Comparison of ENCODE assay signal across 10 cellular contexts in the genomic region with DNA sequence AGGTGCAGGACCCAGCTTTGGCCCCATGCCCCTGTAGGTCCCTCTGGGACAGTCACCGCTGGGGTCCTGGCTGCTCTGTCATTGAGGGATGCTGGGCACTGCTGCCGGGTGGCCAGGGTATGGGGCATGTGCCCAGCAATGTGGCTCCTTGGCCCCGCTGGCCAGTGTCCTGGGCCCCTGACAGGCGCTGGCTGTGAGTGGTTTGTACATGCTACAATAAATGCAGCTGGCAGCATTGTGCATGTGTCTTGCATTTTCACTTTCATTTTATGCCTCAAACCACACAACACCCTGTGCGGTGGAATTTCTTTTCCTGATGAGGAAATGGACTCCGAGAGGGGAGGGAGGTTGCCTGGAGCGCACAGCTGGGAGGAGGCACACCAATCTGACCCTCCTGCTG. TPM values are rescaled to one million over a fixed set of nuclear protein-coding genes. Genes with fewer than 3 reads are reported as not detected.
A peak's percentile ranks its signal among the peaks of the same experiment; 100 is the strongest.
DNase-seq lines count a peak whose midpoint lies in the region; ATAC-seq, FAIRE-seq and TF ChIP-seq lines count a peak whose summit lies in the region.
"Had no signal": no experiment of that assay in that cellular context is flagged by ENCODE, and none has a peak within 500 bp of the region (broad histone marks: within the 10 kb centered on the region; RNA-seq: fewer than 3 reads in every experiment).

No MANE protein-coding gene starts in this region.

- POLR2A ChIA-PET in naive thymus-derived CD4-positive, alpha-beta T cell (lab: Charles Lee) = interaction anchor here (5.3 kb wide), 1 partner anchor 10 kb away, joined by 36 read pairs; a partner anchor contains a TSS
- POLR2A ChIA-PET in A673 (lab: Charles Lee; ENCODE audit: low non-redundant PET) = no interaction called here

- H3K27ac ChIP-seq in DND-41 (ENCODE audit: low read length) (no peak overlapping the region; the same call in 1 of the 2 replicates), KMS-11 (no peak overlapping the region), astrocyte (ENCODE audit: low read depth, low read length) (no peak overlapping the region), A673 (ENCODE audit: low read depth, low read length, poor library complexity, severe bottlenecking) (no peak overlapping the region)
- H3K27ac ChIP-seq in naive thymus-derived CD4-positive, alpha-beta T cell (ENCODE audit: low read depth, low read length) = peak overlapping the region; percentile 53

- H3K4me1 Mint-ChIP-seq in astrocyte (ENCODE audit: low read depth, unreplicated experiment) = peaks cover 17% of the 10 kb centered on the region
- H3K4me1 Mint-ChIP-seq in naive thymus-derived CD4-positive, alpha-beta T cell = peaks cover 26 to 38% (median 34%) of the 10 kb centered on the region in 7 donors

- peaks cover 29% of the 10 kb centered on the region for H3K36me3 ChIP-seq in DND-41 (ENCODE audit: insufficient read depth, low read length)
- no peaks in the 10 kb centered on the region for H3K36me3 ChIP-seq in KMS-11 (ENCODE audit: insufficient read depth)
- no peaks in the 10 kb centered on the region for H3K36me3 ChIP-seq in astrocyte (ENCODE audit: insufficient read depth, low read length)
- H3K36me3 ChIP-seq in naive thymus-derived CD4-positive, alpha-beta T cell (ENCODE audit: control insufficient read depth in 2 of 3, insufficient read depth in 3 of 3, low read length in 3 of 3) = peaks cover 0 to 22% (median 0%) of the 10 kb centered on the region in 3 experiments
- no peaks in the 10 kb centered on the region for H3K36me3 ChIP-seq in A673 (ENCODE audit: insufficient read depth, low read length, poor library complexity, severe bottlenecking)

- peak overlapping the region; percentile 64 for H3K4me2 ChIP-seq in DND-41 (ENCODE audit: insufficient read depth, low read length)
- H3K4me2 ChIP-seq in KMS-11 = peak overlapping the region; percentile 69
- no peak overlapping the region for H3K4me2 ChIP-seq in astrocyte (ENCODE audit: low read length)

- H2AFZ ChIP-seq in DND-41 (ENCODE audit: low read depth, low read length) = no peak overlapping the region
- no peak overlapping the region for H2AFZ ChIP-seq in KMS-11 (ENCODE audit: low read depth)
- no peak overlapping the region for H2AFZ ChIP-seq in astrocyte (ENCODE audit: low read depth, low read length)

- BruUV-seq in A673 (replicated peaks; lab: Mats Ljungman, UMichigan) = no TSS peak

- H3K27me3 ChIP-seq in DND-41 (ENCODE audit: insufficient read depth, low read length, poor library complexity) (no peaks in the 10 kb centered on the region), KMS-11 (ENCODE audit: insufficient read depth, low read depth) (no peaks in the 10 kb centered on the region), astrocyte (ENCODE audit: insufficient read depth, low read length) (peaks cover 7% of the 10 kb centered on the region), A673 (replicated peaks; ENCODE audit: insufficient read depth, low read depth, low read length, poor library complexity) (no peaks in the 10 kb centered on the region)
- H3K27me3 ChIP-seq in naive thymus-derived CD4-positive, alpha-beta T cell (ENCODE audit: control insufficient read depth in 2 of 2, insufficient read depth in 2 of 2, low read length in 2 of 2) = no peaks in the 10 kb centered on the region

- H3K9me3 ChIP-seq in DND-41 (ENCODE audit: insufficient read depth, low read length, severe bottlenecking) = no peaks in the 10 kb centered on the region
- no peaks in the 10 kb centered on the region for H3K9me3 ChIP-seq in astrocyte (ENCODE audit: insufficient read depth, low read depth, low read length)
- H3K9me3 ChIP-seq in naive thymus-derived CD4-positive, alpha-beta T cell (ENCODE audit: control insufficient read depth in 2 of 3, low read length in 3 of 3) = no peaks in the 10 kb centered on the region
- no peaks in the 10 kb centered on the region for H3K9me3 ChIP-seq in A673 (ENCODE audit: low read depth, low read length, poor library complexity, severe bottlenecking)
- H3K9me3 ChIP-seq: heart left ventricle had no signal

- no peaks in the 10 kb centered on the region for H3K9me3 Mint-ChIP-seq in astrocyte (ENCODE audit: unreplicated experiment)
- no peaks in the 10 kb centered on the region for H3K9me3 Mint-ChIP-seq in naive thymus-derived CD4-positive, alpha-beta T cell

- H3K79me2 ChIP-seq in DND-41 (ENCODE audit: insufficient read depth, low read length) (no peaks in the 10 kb centered on the region), KMS-11 (ENCODE audit: insufficient read depth, low read depth) (no peaks in the 10 kb centered on the region), astrocyte (ENCODE audit: insufficient read depth, low read length) (no peaks in the 10 kb centered on the region)

- FAIRE-seq in astrocyte (lab: Jason Lieb, UNC) = no peak

- H3K4me3 ChIP-seq in DND-41 (ENCODE audit: low read depth in 1 of 2, low read length in 2 of 2) (peak overlapping the region in 1 of 2 experiments; percentile 33; a peak in 2 of 4 replicates), KMS-11 (IDR thresholded peaks at IDR 0.05; ENCODE audit: insufficient read depth, low read depth, low read length) (no peak overlapping the region), astrocyte (ENCODE audit: insufficient read depth, low read depth, low read length) (no peak overlapping the region), A673 (ENCODE audit: low read depth, low read length, poor library complexity, severe bottlenecking) (no peak overlapping the region)
- H3K4me3 ChIP-seq in naive thymus-derived CD4-positive, alpha-beta T cell (ENCODE audit: low read length) = peak overlapping the region; percentile 53

- no peak for TF ChIP-seq CTCF in DND-41 (IDR thresholded peaks at IDR 0.05; ENCODE audit: borderline replicate concordance, extremely low read depth, low read length, poor library complexity, severe bottlenecking)
- TF ChIP-seq CTCF in KMS-11 (conservative IDR thresholded peaks at IDR 0.05; ENCODE audit: low read depth, low read length) = no peak
- TF ChIP-seq CTCF in astrocyte (IDR thresholded peaks at IDR 0.05; ENCODE audit: insufficient read depth, low read depth, low read length) = no peak
- TF ChIP-seq CTCF in A673 (conservative IDR thresholded peaks at IDR 0.05; ENCODE audit: low read depth, low read length) = no peak

- H4K20me1 ChIP-seq in DND-41 (ENCODE audit: insufficient read depth, low read length) (peaks cover 10% of the 10 kb centered on the region; the same call in 1 of the 2 replicates), KMS-11 (ENCODE audit: insufficient read depth) (no peaks in the 10 kb centered on the region), astrocyte (ENCODE audit: insufficient read depth, low read length) (peaks cover 46% of the 10 kb centered on the region)

- intact Hi-C loops in naive thymus-derived CD4-positive, alpha-beta T cell (cut with micrococcal nuclease) = loop anchor here (1.0 to 5.0 kb wide), 8 partner anchors 10 to 454 kb away; a partner anchor contains a TSS
- intact Hi-C loops in A673 (cut with micrococcal nuclease; ENCODE audit: unreplicated experiment) = loop anchor here (2.0 kb wide), 1 partner anchor 160 kb away; no protein-coding TSS in a partner anchor

- DNase-seq in DND-41 = peak; percentile 71
- no peak for DNase-seq in astrocyte (ENCODE audit: low read depth)
- peak in 6 of 9 donors; percentile 26 to 49 (median 34) for DNase-seq in naive thymus-derived CD4-positive, alpha-beta T cell
- no peak for DNase-seq in A673 (ENCODE audit: low spot score)
- no peak for DNase-seq in activated CD4-positive, CD25-positive, alpha-beta regulatory T cell (lab: John Stamatoyannopoulos, UW)
- DNase-seq: activated CD4-positive, alpha-beta T cell treated with anti-CD3 and anti-CD28 coated beads for 1 hour had no signal

- peaks cover 15% of the 10 kb centered on the region for H3K27me3 Mint-ChIP-seq in astrocyte (ENCODE audit: low read depth, unreplicated experiment)
- peaks cover 0 to 5% (median 4%) of the 10 kb centered on the region in 5 donors for H3K27me3 Mint-ChIP-seq in naive thymus-derived CD4-positive, alpha-beta T cell

- H3K36me3 Mint-ChIP-seq in astrocyte (ENCODE audit: low read depth, unreplicated experiment) = peaks cover 7% of the 10 kb centered on the region
- peaks cover 0 to 4% (median under 1%) of the 10 kb centered on the region in 5 donors for H3K36me3 Mint-ChIP-seq in naive thymus-derived CD4-positive, alpha-beta T cell

- CTCF ChIA-PET in naive thymus-derived CD4-positive, alpha-beta T cell (lab: Charles Lee) = interaction anchor here (0.7 to 1.5 kb wide), 4 partner anchors 9 to 929 kb away, joined by 3 to 4 read pairs (median 3); no protein-coding TSS in a partner anchor
- CTCF ChIA-PET in A673 (lab: Charles Lee) = interaction anchor here (1.3 to 1.7 kb wide), 2 partner anchors 9 to 453 kb away, joined by 4 read pairs; no protein-coding TSS in a partner anchor

- peaks cover 29% of the 10 kb centered on the region for H3K4me1 ChIP-seq in DND-41 (ENCODE audit: insufficient read depth, low read length)
- peaks cover 28% of the 10 kb centered on the region for H3K4me1 ChIP-seq in KMS-11 (ENCODE audit: low read depth, poor library complexity, severe bottlenecking)
- no peaks in the 10 kb centered on the region for H3K4me1 ChIP-seq in astrocyte (ENCODE audit: insufficient read depth, low read length)
- peaks cover 27 to 31% of the 10 kb centered on the region in 2 donors for H3K4me1 ChIP-seq in naive thymus-derived CD4-positive, alpha-beta T cell (ENCODE audit: control insufficient read depth in 2 of 2, insufficient read depth in 2 of 2, low read length in 2 of 2)
- H3K4me1 ChIP-seq in A673 (ENCODE audit: insufficient read depth, low read length, poor library complexity, severe bottlenecking) = no peaks in the 10 kb centered on the region

- no peak overlapping the region; the same call in 1 of the 2 replicates for H3K9ac ChIP-seq in DND-41 (ENCODE audit: low read depth, low read length)
- H3K9ac ChIP-seq in KMS-11 = no peak overlapping the region
- H3K9ac ChIP-seq in astrocyte (ENCODE audit: low read length) = no peak overlapping the region

- ATAC-seq in DND-41 (ENCODE audit: insufficient read depth, low read depth) = peak; percentile 76
- ATAC-seq in naive thymus-derived CD4-positive, alpha-beta T cell = peak; percentile 26
- ATAC-seq in HG03565 (IDR thresholded peaks at IDR 0.05; ENCODE audit: unreplicated experiment) = no peak
- ATAC-seq in GM21723 (IDR thresholded peaks at IDR 0.05; ENCODE audit: unreplicated experiment) = no peak

- H3K4me3 Mint-ChIP-seq in astrocyte (ENCODE audit: unreplicated experiment) = no peak overlapping the region
- H3K4me3 Mint-ChIP-seq in naive thymus-derived CD4-positive, alpha-beta T cell = peak overlapping the region; percentile 63 to 88 (median 82)

- peak overlapping the region; percentile 55 for H3K27ac Mint-ChIP-seq in astrocyte (ENCODE audit: unreplicated experiment)
- H3K27ac Mint-ChIP-seq in naive thymus-derived CD4-positive, alpha-beta T cell = peak overlapping the region; percentile 25 to 94 (median 67)

RNA-seq across cellular contexts. Expression of a gene that starts 11.5 kb away (rescaled TPM):
- total RNA-seq in astrocyte (56.5 and 57.2 TPM in 2 replicates), A673 (2021) (23.3 and 27.8 TPM in 2 replicates)
- 10 to 100 TPM; 16.6 to 47.6 (median 21.1) TPM for total RNA-seq in naive thymus-derived CD4-positive, alpha-beta T cell
- 10 to 100 TPM; 16.5 to 19.3 TPM for polyA plus RNA-seq in naive thymus-derived CD4-positive, alpha-beta T cell

RNA-seq across cellular contexts. Expression of a gene that starts 28.3 kb away (rescaled TPM):
- total RNA-seq in astrocyte (not detected in 2 replicates), A673 (2021) (not detected in 2 replicates)
- total RNA-seq in naive thymus-derived CD4-positive, alpha-beta T cell = not detected
- polyA plus RNA-seq in naive thymus-derived CD4-positive, alpha-beta T cell = not detected
- total RNA-seq: heart left ventricle had no signal
- polyA plus RNA-seq: heart left ventricle had no signal

RNA-seq across cellular contexts. Expression of a gene that starts 28.5 kb away (rescaled TPM):
- 2.7 and 3.4 TPM in 2 replicates for total RNA-seq in astrocyte
- total RNA-seq in naive thymus-derived CD4-positive, alpha-beta T cell = not detected
- polyA plus RNA-seq in naive thymus-derived CD4-positive, alpha-beta T cell = not detected
- not detected in 2 replicates for total RNA-seq in A673 (2021)
- polyA plus RNA-seq: heart left ventricle had no signal

RNA-seq across cellular contexts. Expression of a gene that starts 48.9 kb away (rescaled TPM):
- total RNA-seq in astrocyte (6.8 and 8.2 TPM in 2 replicates), A673 (2021) (16.7 and 18.9 TPM in 2 replicates)
- total RNA-seq in naive thymus-derived CD4-positive, alpha-beta T cell = 1 to 10 TPM in 1 of 5 experiments, under 1 TPM in 3, not detected in 1; 0.08 to 2.3 (median 0.32) TPM
- not detected for polyA plus RNA-seq in naive thymus-derived CD4-positive, alpha-beta T cell

Comparison
In these comparisons a context has a peak if more than half of its experiments do, and no peak if none do; other contexts are left out.
1. ATAC-seq: peak in DND-41 (single experiment) and naive thymus-derived CD4-positive, alpha-beta T cell (single experiment); none in HG03565 (single experiment) and GM21723 (single experiment).
2. DNase-seq: peak in DND-41 (single experiment) and naive thymus-derived CD4-positive, alpha-beta T cell (6 of 9); none in astrocyte (single experiment), A673 (single experiment) and activated CD4-positive, CD25-positive, alpha-beta regulatory T cell (0 of 4).